Comparison of ENCODE assay signal across 16 cellular contexts in the genomic region with DNA sequence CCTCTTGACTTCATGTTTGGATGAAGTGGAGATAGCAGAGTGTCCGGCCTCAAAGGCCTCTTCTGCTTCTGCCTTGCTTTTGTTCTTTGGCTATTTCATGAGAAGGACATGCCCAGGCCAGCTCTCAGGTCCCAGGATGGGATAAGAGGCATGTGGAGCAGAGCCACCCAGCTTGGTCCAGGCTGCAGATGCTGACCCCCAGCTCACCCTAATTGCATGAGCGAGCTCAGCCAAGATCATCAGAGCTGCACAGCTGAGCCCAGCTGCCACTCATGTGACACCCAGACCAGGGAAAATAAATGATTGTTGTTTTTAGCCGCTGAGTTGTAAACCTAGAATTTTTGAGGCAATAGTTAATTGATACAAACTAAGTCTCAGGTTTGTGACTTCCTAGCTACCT.
"Had no signal": no experiment of that assay in that cellular context is flagged by ENCODE, and none has a peak within 500 bp of the region (broad histone marks: within the 10 kb centered on the region; RNA-seq: fewer than 3 reads in every experiment).

No MANE protein-coding gene starts in this region.

- H3K9me3 ChIP-seq: gastrocnemius medialis, ovary, right lobe of liver, SK-N-SH had no signal

- H3K27me3 ChIP-seq: gastrocnemius medialis, neural progenitor cell, ovary, right lobe of liver had no signal

- H3K4me1 ChIP-seq: gastrocnemius medialis, neural progenitor cell, right lobe of liver had no signal

- ATAC-seq: gastrocnemius medialis, right lobe of liver had no signal

- H3K27ac ChIP-seq: coronary artery, gastrocnemius medialis, neural progenitor cell, ovary, right lobe of liver had no signal

- DNase-seq: activated CD4-positive, alpha-beta T cell treated with anti-CD3 and anti-CD28 coated beads, Interleukin-2, amount 10 ng/mL, durations not matched to agents 24 days and 14 days; activated naive CD4-positive, alpha-beta T cell; aorta; effector CD8-positive, alpha-beta T cell; gastrocnemius medialis; hippocampal formation; ovary; right lobe of liver; SK-N-SH; stimulated activated CD4-positive, alpha-beta T cell treated with anti-CD3 and anti-CD28 coated beads, Interleukin-12 subunit alpha, Interleukin-12 subunit beta, amount 100 ng/mL, for 4 hours; stimulated activated naive CD4-positive, alpha-beta T cell; substantia nigra; T-helper 1 cell; trophoblast cell had no signal

- H3K4me3 ChIP-seq: coronary artery, gastrocnemius medialis, neural progenitor cell, ovary, right lobe of liver had no signal
